Comparison of ENCODE assay signal across 21 cellular contexts in the genomic region with DNA sequence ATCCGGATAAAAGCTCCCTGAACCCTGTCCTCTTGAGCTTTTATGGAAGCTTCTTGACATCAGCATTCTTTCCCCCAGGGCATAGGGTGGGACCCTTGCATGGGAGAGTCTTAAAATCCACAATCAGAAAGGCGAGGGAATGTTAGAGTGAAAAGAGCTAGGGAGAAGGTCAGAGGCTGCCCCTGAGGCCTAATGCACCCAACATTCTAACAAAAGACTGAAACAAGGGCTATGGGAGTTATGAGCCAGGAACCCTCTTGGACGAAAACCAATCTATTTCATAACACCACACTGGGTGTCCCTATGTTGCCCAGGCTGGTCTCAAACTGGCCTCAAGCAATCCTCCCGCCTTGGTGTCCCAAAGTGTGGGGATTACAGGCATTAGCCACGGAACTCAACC. TPM values are rescaled to one million over a fixed set of nuclear protein-coding genes. Genes with fewer than 3 reads are reported as not detected.
A peak's percentile ranks its signal among the peaks of the same experiment; 100 is the strongest.
DNase-seq lines count a peak whose midpoint lies in the region; ATAC-seq and TF ChIP-seq lines count a peak whose summit lies in the region.
"Had no signal": no experiment of that assay in that cellular context is flagged by ENCODE, and none has a peak within 500 bp of the region (broad histone marks: within the 10 kb centered on the region; RNA-seq: fewer than 3 reads in every experiment).

No MANE protein-coding gene starts in this region.

- H3K4me3 ChIP-seq in MG63 (no peak overlapping the region), coronary artery (no peak overlapping the region), lower lobe of right lung (no peak overlapping the region)
- H3K4me3 ChIP-seq: gastroesophageal sphincter, skin epidermis, transverse colon had no signal

- peaks cover 4% of the 10 kb centered on the region for H3K4me1 ChIP-seq in lower lobe of right lung
- H3K4me1 ChIP-seq: parathyroid adenoma had no signal

- DNase-seq in EL: peak; percentile 55
- DNase-seq in MG63: peak; percentile 68
- DNase-seq in coronary artery (ENCODE audit: low spot score): peak; percentile 17
- DNase-seq in mesenteric fat pad (ENCODE audit: low spot score): peak; percentile 30
- DNase-seq in HEK293T (ENCODE audit: extremely low spot score): no peak
- no peak for DNase-seq in DMS 273 treated with DMSO at 0.1 percent for 48 hours (lab: John Stamatoyannopoulos, UW)
- no peak for DNase-seq in lower lobe of right lung
- DNase-seq: activated CD4-positive, alpha-beta T cell treated with anti-CD3 and anti-CD28 coated beads, Interleukin-2, amount 10 ng/mL, durations not matched to agents 7 days and 5 days; activated gamma-delta T cell; AML-193; midbrain; NCI-H1694 treated with DMSO at 0.1 percent for 48 hours; stimulated activated CD4-positive, alpha-beta T cell treated with anti-CD3 and anti-CD28 coated beads, Interleukin-2, amount 100 ng/mL, for 24 hours; stimulated activated naive CD4-positive, alpha-beta T cell treated with Interleukin-2 at 50 U/mL for 16 hours; T-helper 17 cell; transverse colon had no signal

- H3K27ac ChIP-seq in coronary artery (peak overlapping the region in 1 of 2 donors; percentile 7), lower lobe of right lung (no peak overlapping the region)
- H3K27ac ChIP-seq: gastroesophageal sphincter, parathyroid adenoma, skin epidermis, transverse colon had no signal

- H3K9me3 ChIP-seq in MG63: no peaks in the 10 kb centered on the region
- H3K9me3 ChIP-seq in lower lobe of right lung: no peaks in the 10 kb centered on the region
- H3K9me3 ChIP-seq: gastroesophageal sphincter, transverse colon had no signal

- POLR2A ChIA-PET in HEK293T (lab: Yijun Ruan, JAX): no interaction called here

- H3K36me3 ChIP-seq in MG63 (no peaks in the 10 kb centered on the region), lower lobe of right lung (no peaks in the 10 kb centered on the region)
- H3K36me3 ChIP-seq: gastroesophageal sphincter, transverse colon had no signal

- intact Hi-C loops in lower lobe of right lung (cut with DNase I): no loop called here

- no peaks in the 10 kb centered on the region for H3K27me3 ChIP-seq in MG63
- H3K27me3 ChIP-seq in lower lobe of right lung (ENCODE audit: low read depth): no peaks in the 10 kb centered on the region
- H3K27me3 ChIP-seq: gastroesophageal sphincter, transverse colon had no signal

- ATAC-seq in HG03460 (IDR thresholded peaks at IDR 0.05; ENCODE audit: unreplicated experiment): no peak
- ATAC-seq in lower lobe of right lung: no peak
- ATAC-seq: gastroesophageal sphincter; natural killer cell treated with Interleukin-12 subunit alpha and Interleukin-12 subunit beta and Interleukin-15 and Interleukin-18, amount 100 ng/mL, for 72 hours; T-helper 17 cell had no signal

- TF ChIP-seq CTCF in coronary artery (IDR thresholded peaks at IDR 0.05): no peak
- no peak for TF ChIP-seq CTCF in lower lobe of right lung (IDR thresholded peaks at IDR 0.05)

- CTCF ChIA-PET in HEK293T (lab: Yijun Ruan, JAX): no interaction called here

TF ChIP-seq in HEK293T, 16 proteins besides CTCF, POLR2A, EP300 and RAD21:
- TF ChIP-seq ARNT (IDR thresholded peaks at IDR 0.05) (no peak), L3MBTL2 (conservative IDR thresholded peaks at IDR 0.05) (no peak), FOXK2 (IDR thresholded peaks at IDR 0.05) (no peak), NFRKB (IDR thresholded peaks at IDR 0.05) (no peak), ZNF384 (IDR thresholded peaks at IDR 0.05) (no peak), SUZ12 (IDR thresholded peaks at IDR 0.05) (no peak), FOXM1 (IDR thresholded peaks at IDR 0.05; ENCODE audit: borderline replicate concordance) (no peak), CTBP1 (IDR thresholded peaks at IDR 0.05; ENCODE audit: borderline replicate concordance) (no peak), ELF4 (IDR thresholded peaks at IDR 0.05) (no peak), SP1 (IDR thresholded peaks at IDR 0.05) (no peak), HDGF (IDR thresholded peaks at IDR 0.05; ENCODE audit: borderline replicate concordance) (no peak), FOXA1 (IDR thresholded peaks at IDR 0.05) (no peak), TARDBP (IDR thresholded peaks at IDR 0.05) (no peak)
- TF ChIP-seq, protein P1, sequence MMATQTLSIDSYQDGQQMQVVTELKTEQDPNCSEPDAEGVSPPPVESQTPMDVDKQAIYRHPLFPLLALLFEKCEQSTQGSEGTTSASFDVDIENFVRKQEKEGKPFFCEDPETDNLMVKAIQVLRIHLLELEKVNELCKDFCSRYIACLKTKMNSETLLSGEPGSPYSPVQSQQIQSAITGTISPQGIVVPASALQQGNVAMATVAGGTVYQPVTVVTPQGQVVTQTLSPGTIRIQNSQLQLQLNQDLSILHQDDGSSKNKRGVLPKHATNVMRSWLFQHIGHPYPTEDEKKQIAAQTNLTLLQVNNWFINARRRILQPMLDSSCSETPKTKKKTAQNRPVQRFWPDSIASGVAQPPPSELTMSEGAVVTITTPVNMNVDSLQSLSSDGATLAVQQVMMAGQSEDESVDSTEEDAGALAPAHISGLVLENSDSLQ (IDR thresholded peaks at IDR 0.05): no peak

RNA-seq across cellular contexts. Expression of a gene that starts 36.7 kb away (rescaled TPM):
- total RNA-seq in MG63 (2014; rRNA removed; shearing (Covaris generic); ENCODE audit: low replicate concordance): 42.1 and 56.8 TPM in 2 replicates
- total RNA-seq in mesenteric fat pad (not detected), lower lobe of right lung (0.77 TPM)

RNA-seq across cellular contexts. Expression of a gene that starts 59.8 kb away (rescaled TPM):
- 45.2 and 54.0 TPM in 2 replicates for total RNA-seq in MG63 (2014; rRNA removed; shearing (Covaris generic); ENCODE audit: low replicate concordance)
- 33.6 TPM for total RNA-seq in mesenteric fat pad
- 14.8 TPM for total RNA-seq in lower lobe of right lung

Comparison
In these comparisons a context has a peak if more than half of its experiments do, and no peak if none do; other contexts are left out.
1. DNase-seq: peak in EL (single experiment), MG63 (single experiment), coronary artery (single experiment) and mesenteric fat pad (single experiment); none in HEK293T (single experiment), DMS 273 treated with DMSO at 0.1 percent for 48 hours (single experiment) and lower lobe of right lung (single experiment).
2. RNA of a gene that starts 36.7 kb away (total RNA-seq): 42.1 to 56.8 TPM in MG63; 0.77 TPM in lower lobe of right lung (single experiment) and not detected in mesenteric fat pad (single experiment); every median in the first group is over 10 times any median in the second.